Comparison of ENCODE assay signal across 13 cellular contexts in the genomic region with DNA sequence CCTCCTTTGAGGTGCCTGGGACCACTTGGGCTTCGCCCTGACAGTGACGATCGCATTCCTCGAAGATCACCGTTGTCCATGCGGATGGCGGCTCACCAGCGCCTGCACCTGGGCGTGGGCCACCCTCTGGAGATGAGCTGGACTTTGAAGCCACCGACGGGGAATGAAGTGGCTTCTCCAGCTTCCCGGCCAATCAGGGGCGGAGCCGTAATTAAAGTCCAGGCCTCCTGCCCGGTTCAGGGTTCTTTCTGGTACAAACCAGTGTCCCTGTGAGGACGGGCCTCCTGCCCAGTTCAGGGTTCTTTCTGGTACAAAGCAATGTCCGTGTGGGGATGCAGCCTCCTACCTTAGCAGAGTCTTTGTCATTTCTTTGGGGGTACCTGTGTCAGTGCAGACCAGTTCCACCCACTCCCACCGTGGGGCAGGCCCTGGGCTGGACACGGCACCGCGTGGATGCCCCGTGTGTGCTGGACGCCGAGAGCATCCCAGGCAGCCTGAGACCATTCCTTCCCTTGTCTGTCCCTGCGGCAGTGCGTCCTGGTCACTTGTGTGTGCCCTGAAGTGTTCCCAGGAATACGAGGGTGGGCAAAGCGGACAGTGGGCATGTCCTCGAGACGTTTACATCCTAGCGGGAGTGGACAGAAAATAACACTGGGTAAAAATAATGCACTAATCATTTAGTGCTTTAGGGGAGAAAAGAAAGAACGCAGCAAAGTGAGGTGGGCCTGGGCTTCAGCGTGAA. TPM values are rescaled to one million over a fixed set of nuclear protein-coding genes. Genes with fewer than 3 reads are reported as not detected.
"Had no signal": no experiment of that assay in that cellular context is flagged by ENCODE, and none has a peak within 500 bp of the region (broad histone marks: within the 10 kb centered on the region; RNA-seq: fewer than 3 reads in every experiment).

No MANE protein-coding gene starts in this region.

- H3K27me3 ChIP-seq: pancreas, thyroid gland, vagina had no signal

- DNase-seq: activated CD4-positive, alpha-beta memory T cell treated with anti-CD3 and anti-CD28 coated beads, Interleukin-2, amount 10 ng/mL, durations not matched to agents 7 days and 5 days; activated CD4-positive, alpha-beta T cell treated with anti-CD3 and anti-CD28 coated beads for 1 hour; foreskin melanocyte; left ventricle myocardium inferior; mesenchymal stem cell; T1000; thyroid gland had no signal

- H3K9me3 ChIP-seq: heart left ventricle, left ventricle myocardium inferior, pancreas, thyroid gland, vagina had no signal

- H3K9me3 Mint-ChIP-seq: activated CD4-positive, alpha-beta memory T cell treated with anti-CD3 and anti-CD28 coated beads, Interleukin-2, amount 10 ng/mL, durations not matched to agents 7 days and 5 days; nephron; T-cell had no signal

- H3K27ac ChIP-seq: heart left ventricle, left ventricle myocardium inferior, pancreas, thyroid gland, vagina had no signal

- H3K4me3 Mint-ChIP-seq: activated CD4-positive, alpha-beta memory T cell treated with anti-CD3 and anti-CD28 coated beads, Interleukin-2, amount 10 ng/mL, durations not matched to agents 7 days and 5 days; activated naive CD8-positive, alpha-beta T cell; nephron had no signal

- H3K27ac Mint-ChIP-seq: activated CD4-positive, alpha-beta memory T cell treated with anti-CD3 and anti-CD28 coated beads, Interleukin-2, amount 10 ng/mL, durations not matched to agents 7 days and 5 days; activated naive CD8-positive, alpha-beta T cell; nephron; T-cell had no signal

- H3K4me1 Mint-ChIP-seq: activated CD4-positive, alpha-beta memory T cell treated with anti-CD3 and anti-CD28 coated beads, Interleukin-2, amount 10 ng/mL, durations not matched to agents 7 days and 5 days had no signal

- ATAC-seq: pancreas, T-cell had no signal

- H3K27me3 Mint-ChIP-seq: activated CD4-positive, alpha-beta memory T cell treated with anti-CD3 and anti-CD28 coated beads, Interleukin-2, amount 10 ng/mL, durations not matched to agents 7 days and 5 days had no signal

- H3K36me3 Mint-ChIP-seq: activated naive CD8-positive, alpha-beta T cell; T-cell had no signal

- H3K36me3 ChIP-seq: heart left ventricle, left ventricle myocardium inferior, pancreas, thyroid gland, vagina had no signal

- H3K4me3 ChIP-seq: heart left ventricle, left ventricle myocardium inferior, pancreas, thyroid gland, vagina had no signal

- H3K4me1 ChIP-seq: thyroid gland, vagina had no signal

RNA-seq across cellular contexts. Expression of gene KCNG2, which starts 55.0 kb away (rescaled TPM):
- total RNA-seq: activated CD4-positive, alpha-beta memory T cell treated with anti-CD3 and anti-CD28 coated beads, Interleukin-2, amount 10 ng/mL, durations not matched to agents 7 days and 5 days; left ventricle myocardium inferior; T-cell; vagina had no signal
- polyA plus RNA-seq: pancreas had no signal
